ENCODE assay signal across 18 cellular contexts in genomic region chr17:33072421-33073175, GRCh38.
A peak's percentile ranks its signal among the peaks of the same experiment; 100 is the strongest.
DNase-seq lines count a peak whose midpoint lies in the region; ATAC-seq and TF ChIP-seq lines count a peak whose summit lies in the region.
"Had no signal": no experiment of that assay in that cellular context is flagged by ENCODE, and none has a peak within 500 bp of the region (broad histone marks: within the 10 kb centered on the region; RNA-seq: fewer than 3 reads in every experiment).

No MANE protein-coding gene starts in this region.

- CTCF ChIA-PET in PC-3 (lab: Charles Lee), result no interaction called here

- POLR2A ChIA-PET in PC-3 (lab: Charles Lee; ENCODE audit: unreplicated experiment), result no interaction called here

- H2AFZ ChIP-seq in PC-3 (ENCODE audit: low read length), result 0 out of 2 replicates have a peak overlapping the region, but pooled peaks have one; percentile 22

- ATAC-seq in PC-3 (no peak), HG02884 (IDR thresholded peaks at IDR 0.05; ENCODE audit: unreplicated experiment) (no peak)
- ATAC-seq: natural killer cell treated with Interleukin-12 subunit alpha and Interleukin-12 subunit beta and Interleukin-15 and Interleukin-18, amount 100 ng/mL, for 72 hours had no signal

- H3K9me2 ChIP-seq in PC-3 (replicated peaks; ENCODE audit: low read length), result no peaks in the 10 kb centered on the region

- no peaks in the 10 kb centered on the region for H3K36me3 ChIP-seq in PC-3 (ENCODE audit: low read depth, low read length)
- H3K36me3 ChIP-seq: stomach, tibial artery had no signal

- DNase-seq in Caki2 (ENCODE audit: low read depth), result peak; percentile 79
- peak; percentile 58 for DNase-seq in PC-3
- peak; percentile 25 for DNase-seq in epithelial cell of esophagus (ENCODE audit: low read depth)
- peak; percentile 86 for DNase-seq in renal cortical epithelial cell (ENCODE audit: low read depth)
- DNase-seq in HT-29 (ENCODE audit: low spot score), result no peak
- DNase-seq in DMS 273 treated with DMSO at 0.1 percent for 48 hours (lab: John Stamatoyannopoulos, UW), result no peak
- DNase-seq: activated CD4-positive, alpha-beta T cell treated with anti-CD3 and anti-CD28 coated beads, Interleukin-2, amount 10 ng/mL, durations not matched to agents 24 days and 14 days; activated T-cell treated with anti-CD3 and anti-CD28 coated beads, Interleukin-2, amount 50 U/mL, for 24 hours; NCI-H1092 treated with DMSO at 0.1 percent for 48 hours; NCI-H1930; NCI-H2227 treated with DMSO at 0.1 percent for 48 hours; NCI-H748 treated with DMSO at 0.1 percent for 48 hours; small intestine; stimulated activated CD4-positive, alpha-beta T cell treated with anti-CD3 and anti-CD28 coated beads, Interleukin-2, amount 100 ng/mL, for 24 hours; stomach; tibial artery had no signal

- H3K9ac ChIP-seq in PC-3 (ENCODE audit: low read length), result no peak overlapping the region

- intact Hi-C loops in PC-3 (cut with micrococcal nuclease), result no loop called here

- no peaks in the 10 kb centered on the region for H3K9me3 ChIP-seq in PC-3 (ENCODE audit: low read length)

- peaks cover 10% of the 10 kb centered on the region; the same call in 1 of the 2 replicates for H3K27me3 ChIP-seq in PC-3 (ENCODE audit: low read length)

- BruUV-seq in PC-3 (replicated peaks; lab: Mats Ljungman, UMichigan), result no TSS peak

- no peaks in the 10 kb centered on the region for H4K20me1 ChIP-seq in PC-3 (ENCODE audit: low read length)

- H3K4me1 ChIP-seq in PC-3 (ENCODE audit: insufficient read depth, low read length), result peaks cover 10% of the 10 kb centered on the region; the same call in 1 of the 2 replicates
- H3K4me1 ChIP-seq: stomach, tibial artery had no signal

- no peaks in the 10 kb centered on the region for H3F3A ChIP-seq in PC-3 (ENCODE audit: low read length, unreplicated experiment)

- peak overlapping the region; percentile 49 for H3K4me2 ChIP-seq in PC-3 (ENCODE audit: low read length)

- in situ Hi-C loops in Caki2 (cut with HindIII; ENCODE audit: low pct_unique_long_range_greater_than_20kb, low sequenced_read_pairs), result no loop called here

- peak overlapping the region; percentile 51 for H3K27ac ChIP-seq in PC-3 (ENCODE audit: low read length)
- H3K27ac ChIP-seq: stomach, tibial artery had no signal

- H3K79me2 ChIP-seq in PC-3 (ENCODE audit: low read length), result no peaks in the 10 kb centered on the region

- H3K4me3 ChIP-seq in PC-3 (ENCODE audit: low read length) (no peak overlapping the region), epithelial cell of esophagus (ENCODE audit: low read length) (no peak overlapping the region)
- H3K4me3 ChIP-seq: stomach, tibial artery had no signal

- no peak for TF ChIP-seq CTCF in PC-3 (conservative IDR thresholded peaks at IDR 0.05; ENCODE audit: low read depth, low read length)
- no peak for TF ChIP-seq CTCF in epithelial cell of esophagus (IDR thresholded peaks at IDR 0.05; ENCODE audit: insufficient read depth, low read depth, low read length, missing control alignments)

Comparison
In these comparisons a context has a peak if more than half of its experiments do, and no peak if none do; other contexts are left out.
1. DNase-seq: peak in Caki2 (single experiment), PC-3 (single experiment), epithelial cell of esophagus (single experiment) and renal cortical epithelial cell (single experiment); none in HT-29 (single experiment) and DMS 273 treated with DMSO at 0.1 percent for 48 hours (single experiment).